In the genomic region with DNA sequence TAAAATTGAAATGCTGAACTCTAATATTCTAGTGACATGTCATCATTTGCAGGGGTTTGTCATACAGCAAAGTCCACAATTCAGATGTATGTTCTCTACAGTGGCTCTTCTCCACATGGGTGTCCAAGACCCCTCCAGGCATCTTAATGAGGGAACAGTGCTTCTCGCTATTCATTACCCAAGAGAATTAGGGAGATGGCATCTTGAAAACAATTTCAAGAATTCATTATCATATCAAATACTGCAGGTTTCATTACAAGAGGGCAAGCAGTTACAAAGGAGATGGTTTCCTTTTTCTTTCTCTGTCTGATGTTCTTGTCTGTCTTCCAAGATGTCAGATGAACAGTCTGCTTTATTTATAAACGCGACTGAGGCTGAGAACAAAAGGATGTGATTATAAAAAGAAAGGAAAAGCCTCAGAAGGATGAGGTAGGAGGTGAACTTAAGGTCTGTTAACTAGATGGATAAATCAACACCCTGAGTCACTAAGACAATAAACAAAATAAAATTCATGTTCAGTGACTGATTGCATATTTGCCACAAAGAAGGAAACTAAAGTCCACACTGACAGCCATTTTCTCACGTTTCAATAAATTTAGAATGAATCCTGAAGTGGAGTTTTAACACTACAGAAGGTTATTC, we compare ENCODE assay signal across 15 cellular contexts.
A peak's percentile ranks its signal among the peaks of the same experiment; 100 is the strongest.
DNase-seq lines count a peak whose midpoint lies in the region; ATAC-seq and TF ChIP-seq lines count a peak whose summit lies in the region.
"Had no signal": no experiment of that assay in that cellular context is flagged by ENCODE, and none has a peak within 500 bp of the region (broad histone marks: within the 10 kb centered on the region; RNA-seq: fewer than 3 reads in every experiment).

No MANE protein-coding gene starts in this region.

- no peak for TF ChIP-seq RAD21 in neural cell (conservative IDR thresholded peaks at IDR 0.05)

- H3K79me2 ChIP-seq in neural cell (replicated peaks; ENCODE audit: insufficient read depth, low read length), result no peaks in the 10 kb centered on the region

- no peak overlapping the region for H3K9ac ChIP-seq in endocrine pancreas (ENCODE audit: control insufficient read depth, insufficient read depth, low read length)
- H3K9ac ChIP-seq in neural cell (ENCODE audit: low read length), result peak overlapping the region; percentile 30

- no peaks in the 10 kb centered on the region for H3K9me2 ChIP-seq in neural cell (ENCODE audit: insufficient read depth, low read length)

- ATAC-seq in foreskin keratinocyte, result no peak
- ATAC-seq in HG03520 (IDR thresholded peaks at IDR 0.05; ENCODE audit: unreplicated experiment), result no peak
- no peak for ATAC-seq in sciatic nerve
- ATAC-seq: naive thymus-derived CD8-positive, alpha-beta T cell had no signal

- H3K36me3 ChIP-seq in endocrine pancreas (ENCODE audit: control insufficient read depth, insufficient read depth, low read length) (no peaks in the 10 kb centered on the region), neural cell (ENCODE audit: insufficient read depth, low read length) (no peaks in the 10 kb centered on the region)
- H3K36me3 ChIP-seq: WERI-Rb-1 had no signal

- peaks cover 4% of the 10 kb centered on the region for H3F3A ChIP-seq in neural cell (ENCODE audit: insufficient read depth, low read length, poor library complexity, severe bottlenecking)

- TF ChIP-seq CTCF in neural cell (IDR thresholded peaks at IDR 0.05; ENCODE audit: poor library complexity, severe bottlenecking), result no peak
- no peak for TF ChIP-seq CTCF in foreskin keratinocyte (conservative IDR thresholded peaks at IDR 0.05)

- no peaks in the 10 kb centered on the region for H3K9me3 ChIP-seq in endocrine pancreas (ENCODE audit: control insufficient read depth, low read length)
- no peaks in the 10 kb centered on the region for H3K9me3 ChIP-seq in neural cell (ENCODE audit: low read length)

- no peak for TF ChIP-seq EP300 in neural cell (conservative IDR thresholded peaks at IDR 0.05; ENCODE audit: poor library complexity, severe bottlenecking)

- peak; percentile 9 for DNase-seq in EL
- peak; percentile 40 for DNase-seq in NCI-H69 (lab: John Stamatoyannopoulos, UW)
- DNase-seq in foreskin keratinocyte, result no peak
- DNase-seq in sciatic nerve (ENCODE audit: low spot score), result no peak
- no peak for DNase-seq in superior temporal gyrus (ENCODE audit: extremely low spot score)
- DNase-seq: aorta; DMS153; dorsolateral prefrontal cortex; naive thymus-derived CD8-positive, alpha-beta T cell; NCI-H1092; NCI-H82; WERI-Rb-1 had no signal

- H3K4me1 ChIP-seq in endocrine pancreas (ENCODE audit: control insufficient read depth, insufficient read depth, low read length) (peaks cover 15% of the 10 kb centered on the region), foreskin keratinocyte (no peaks in the 10 kb centered on the region)

- intact Hi-C loops in sciatic nerve (cut with DNase I), result no loop called here

- peak overlapping the region; percentile 49 for H3K4me3 ChIP-seq in endocrine pancreas (ENCODE audit: control insufficient read depth, insufficient read depth, low read length)
- H3K4me3 ChIP-seq in neural cell (ENCODE audit: low read length), result peak overlapping the region; percentile 40
- H3K4me3 ChIP-seq: dorsolateral prefrontal cortex had no signal

- H4K20me1 ChIP-seq in neural cell (ENCODE audit: insufficient read depth), result no peaks in the 10 kb centered on the region

- H3K27me3 ChIP-seq in endocrine pancreas (ENCODE audit: control insufficient read depth, insufficient read depth, low read length), result no peaks in the 10 kb centered on the region
- H3K27me3 ChIP-seq in neural cell (ENCODE audit: insufficient read depth, low read depth, low read length), result no peaks in the 10 kb centered on the region
- H3K27me3 ChIP-seq in foreskin keratinocyte, result no peaks in the 10 kb centered on the region
- H3K27me3 ChIP-seq: dorsolateral prefrontal cortex had no signal

- H3K4me2 ChIP-seq in neural cell (ENCODE audit: low read length), result peak overlapping the region; percentile 33

- peak overlapping the region; percentile 12 for H2AFZ ChIP-seq in neural cell (ENCODE audit: low read depth, low read length)

- peak overlapping the region; percentile 52 for H3K27ac ChIP-seq in neural cell (ENCODE audit: low read length)
- no peak overlapping the region for H3K27ac ChIP-seq in foreskin keratinocyte
- H3K27ac ChIP-seq: dorsolateral prefrontal cortex, WERI-Rb-1 had no signal

TF ChIP-seq in neural cell, 6 proteins besides CTCF, POLR2A, EP300 and RAD21:
- TF ChIP-seq SMC3 (conservative IDR thresholded peaks at IDR 0.05; ENCODE audit: poor library complexity), result no peak

Comparison
In these comparisons a context has a peak if more than half of its experiments do, and no peak if none do; other contexts are left out.
1. DNase-seq: peak in EL (single experiment) and NCI-H69 (single experiment); none in foreskin keratinocyte (0 of 2), sciatic nerve (single experiment) and superior temporal gyrus (single experiment).